Comparison of ENCODE assay signal across 8 cellular contexts in the genomic region with DNA sequence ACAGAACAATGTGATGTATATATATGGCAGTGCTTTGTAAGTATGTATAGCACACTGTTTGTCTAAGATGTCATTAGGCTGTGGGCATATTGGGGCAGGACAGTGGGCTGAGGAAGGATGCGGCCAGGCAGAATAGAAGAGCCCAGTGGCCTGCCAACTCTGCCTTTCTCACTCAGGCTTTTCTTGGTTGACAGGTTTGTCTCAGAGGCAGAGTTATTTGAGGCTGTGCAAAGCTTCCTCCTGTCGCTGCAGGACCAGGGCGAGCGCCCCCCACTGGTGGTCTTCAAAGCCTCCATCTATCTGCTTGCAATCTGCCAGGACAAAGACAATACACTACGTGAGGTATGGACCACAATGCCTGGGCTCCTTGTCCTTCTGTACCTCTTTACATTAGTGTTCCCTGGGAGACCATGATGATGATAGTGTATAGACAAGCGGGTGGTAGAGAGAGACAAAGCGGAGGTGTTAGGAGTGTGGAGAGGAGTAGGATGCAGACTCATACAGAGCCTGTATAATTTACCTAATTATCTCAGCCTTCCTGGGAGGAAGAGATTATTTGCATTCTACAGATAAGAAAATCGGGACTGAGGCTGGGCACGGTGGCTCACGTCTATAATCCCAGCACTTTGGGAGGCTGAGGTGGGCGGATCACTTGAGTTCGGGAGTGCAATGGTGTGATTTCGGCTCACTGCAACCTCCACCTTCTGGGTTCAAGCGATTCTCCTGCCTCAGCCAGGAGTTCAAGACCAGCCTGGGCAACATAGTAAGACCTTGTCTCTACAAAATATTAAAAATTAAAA. TPM values are rescaled to one million over a fixed set of nuclear protein-coding genes. Genes with fewer than 3 reads are reported as not detected.
A peak's percentile ranks its signal among the peaks of the same experiment; 100 is the strongest.
DNase-seq lines count a peak whose midpoint lies in the region; ATAC-seq, FAIRE-seq and TF ChIP-seq lines count a peak whose summit lies in the region.

No MANE protein-coding gene starts in this region.

- peak overlapping the region; percentile 6 for H2AFZ ChIP-seq in HCT116 (ENCODE audit: low read depth, low read length, poor library complexity, severe bottlenecking)

- no peak overlapping the region for H3K4me2 ChIP-seq in HCT116 (ENCODE audit: low read length)

- H3K4me3 ChIP-seq in BE2C (ENCODE audit: low read depth, low read length) = no peak overlapping the region
- H3K4me3 ChIP-seq in HCT116 (replicated peaks in 1 of 2; ENCODE audit: low read depth in 1 of 2, low read length in 2 of 2) = no peak overlapping the region

- RAD21 ChIA-PET in HCT116 (lab: Charles Lee; ENCODE audit: low non-redundant PET in 1 of 2, low total read pairs in 2 of 2, uncharacterized antibody in 2 of 2, unreplicated experiment in 2 of 2) = no interaction called here

- H3K4me1 ChIP-seq in BE2C (no peaks in the 10 kb centered on the region), HCT116 (ENCODE audit: control insufficient read depth in 1 of 2, insufficient read depth in 2 of 2, low read length in 2 of 2) (peaks cover 0 to under 1% of the 10 kb centered on the region in 2 experiments; a peak in 1 of 4 replicates)

- CTCF ChIA-PET in HCT116 (lab: Charles Lee) = interaction anchor here (0.6 to 1.4 kb wide), 10 partner anchors 10 to 65 kb away, joined by 3 to 13 read pairs (median 3); a partner anchor contains a TSS

- DNase-seq in BE2C (peak; percentile 46), HCT116 (ENCODE audit: low read depth, low spot score) (peak; percentile 28), SKM-1 treated with dmso at 0.1 percent for 144 hours (lab: John Stamatoyannopoulos, UW; ENCODE audit: unreplicated experiment) (peak; percentile 53), epithelial cell of prostate (ENCODE audit: low read depth, low spot score) (peak; percentile 53), frontal cortex (ENCODE audit: low spot score in 2 of 2) (no peak), HPDE6-E6E7 (ENCODE audit: extremely low spot score) (no peak)
- DNase-seq in stimulated activated CD4-positive, alpha-beta T cell treated with anti-CD3 and anti-CD28 coated beads, Interleukin-15, amount 100 ng/mL, for 24 hours = peak; percentile 52

- no peak overlapping the region for H3K9ac ChIP-seq in HCT116 (ENCODE audit: low read length)

- H3K9me3 ChIP-seq in BE2C = no peaks in the 10 kb centered on the region
- H3K9me3 ChIP-seq in HCT116 (ENCODE audit: control insufficient read depth in 1 of 2, insufficient read depth in 1 of 2, low read depth in 1 of 2, low read length in 2 of 2) = no peaks in the 10 kb centered on the region

- no peaks in the 10 kb centered on the region for H4K20me1 ChIP-seq in HCT116 (ENCODE audit: insufficient read depth)

- H3K79me2 ChIP-seq in HCT116 (ENCODE audit: insufficient read depth, low read length) = no peaks in the 10 kb centered on the region

- BruUV-seq in HCT116 (replicated peaks; lab: Mats Ljungman, UMichigan) = no TSS peak

- FAIRE-seq in frontal cortex (lab: Jason Lieb, UNC) = no peak

- H3K27ac ChIP-seq in HCT116 (ENCODE audit: low read depth, low read length) (no peak overlapping the region), epithelial cell of prostate (no peak overlapping the region)

- no peaks in the 10 kb centered on the region for H3K36me3 ChIP-seq in BE2C
- H3K36me3 ChIP-seq in HCT116 (ENCODE audit: control insufficient read depth in 1 of 2, insufficient read depth in 2 of 2, low read length in 2 of 2) = no peaks in the 10 kb centered on the region

- TF ChIP-seq CTCF in BE2C (IDR thresholded peaks at IDR 0.05; ENCODE audit: low read depth, low read length) = peak; percentile 54
- TF ChIP-seq CTCF in HCT116 (IDR thresholded peaks at IDR 0.05 in 2 of 3, conservative IDR thresholded peaks at IDR 0.05 in 1 of 3; ENCODE audit: borderline replicate concordance in 1 of 3, insufficient read depth in 1 of 3, low read depth in 2 of 3, low read length in 2 of 3) = peak; percentile 29 to 80 (median 78); a peak in 5 of 6 replicates

- ATAC-seq in HCT116 (peak; percentile 89), GM19463 (IDR thresholded peaks at IDR 0.05; ENCODE audit: unreplicated experiment) (no peak)

- intact Hi-C loops in HCT116 (cut with micrococcal nuclease) = no loop called here

- POLR2A ChIA-PET in HCT116 (lab: Charles Lee) = interaction anchor here (0.7 kb wide), 1 partner anchor 19 kb away, joined by 3 read pairs; no protein-coding TSS in a partner anchor

- H3K27me3 ChIP-seq in BE2C = no peaks in the 10 kb centered on the region
- H3K27me3 ChIP-seq in HCT116 (ENCODE audit: insufficient read depth, low read length) = no peaks in the 10 kb centered on the region

- TF ChIP-seq POLR2A in HCT116 (IDR thresholded peaks at IDR 0.05; ENCODE audit: borderline replicate concordance, extremely low read depth, insufficient read depth, insufficient read length) = no peak

- H3K9me2 ChIP-seq in HCT116 (ENCODE audit: insufficient read depth) = no peaks in the 10 kb centered on the region

- peak; percentile 36; the same call in 1 of the 2 replicates for TF ChIP-seq RAD21 in HCT116 (IDR thresholded peaks at IDR 0.05; ENCODE audit: low read depth)

TF ChIP-seq in HCT116, 20 proteins besides CTCF, POLR2A, EP300 and RAD21:
- TF ChIP-seq TCF7L2 (IDR thresholded peaks at IDR 0.05; ENCODE audit: borderline replicate concordance, extremely low read depth, insufficient read depth, insufficient read length) (no peak), SIN3A (IDR thresholded peaks at IDR 0.05; ENCODE audit: low read depth) (no peak), ELF1 (IDR thresholded peaks at IDR 0.05; ENCODE audit: borderline replicate concordance, low read depth) (no peak), CEBPB (IDR thresholded peaks at IDR 0.05; ENCODE audit: low read depth) (no peak), YY1 (IDR thresholded peaks at IDR 0.05; ENCODE audit: extremely low read depth, insufficient replicate concordance, low read depth, low read length) (no peak), EGR1 (IDR thresholded peaks at IDR 0.05; ENCODE audit: low read depth) (no peak), ZFX (IDR thresholded peaks at IDR 0.05) (no peak), FOSL1 (IDR thresholded peaks at IDR 0.05; ENCODE audit: low read depth) (no peak)
- TF ChIP-seq, protein P1, sequence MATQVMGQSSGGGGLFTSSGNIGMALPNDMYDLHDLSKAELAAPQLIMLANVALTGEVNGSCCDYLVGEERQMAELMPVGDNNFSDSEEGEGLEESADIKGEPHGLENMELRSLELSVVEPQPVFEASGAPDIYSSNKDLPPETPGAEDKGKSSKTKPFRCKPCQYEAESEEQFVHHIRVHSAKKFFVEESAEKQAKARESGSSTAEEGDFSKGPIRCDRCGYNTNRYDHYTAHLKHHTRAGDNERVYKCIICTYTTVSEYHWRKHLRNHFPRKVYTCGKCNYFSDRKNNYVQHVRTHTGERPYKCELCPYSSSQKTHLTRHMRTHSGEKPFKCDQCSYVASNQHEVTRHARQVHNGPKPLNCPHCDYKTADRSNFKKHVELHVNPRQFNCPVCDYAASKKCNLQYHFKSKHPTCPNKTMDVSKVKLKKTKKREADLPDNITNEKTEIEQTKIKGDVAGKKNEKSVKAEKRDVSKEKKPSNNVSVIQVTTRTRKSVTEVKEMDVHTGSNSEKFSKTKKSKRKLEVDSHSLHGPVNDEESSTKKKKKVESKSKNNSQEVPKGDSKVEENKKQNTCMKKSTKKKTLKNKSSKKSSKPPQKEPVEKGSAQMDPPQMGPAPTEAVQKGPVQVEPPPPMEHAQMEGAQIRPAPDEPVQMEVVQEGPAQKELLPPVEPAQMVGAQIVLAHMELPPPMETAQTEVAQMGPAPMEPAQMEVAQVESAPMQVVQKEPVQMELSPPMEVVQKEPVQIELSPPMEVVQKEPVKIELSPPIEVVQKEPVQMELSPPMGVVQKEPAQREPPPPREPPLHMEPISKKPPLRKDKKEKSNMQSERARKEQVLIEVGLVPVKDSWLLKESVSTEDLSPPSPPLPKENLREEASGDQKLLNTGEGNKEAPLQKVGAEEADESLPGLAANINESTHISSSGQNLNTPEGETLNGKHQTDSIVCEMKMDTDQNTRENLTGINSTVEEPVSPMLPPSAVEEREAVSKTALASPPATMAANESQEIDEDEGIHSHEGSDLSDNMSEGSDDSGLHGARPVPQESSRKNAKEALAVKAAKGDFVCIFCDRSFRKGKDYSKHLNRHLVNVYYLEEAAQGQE (IDR thresholded peaks at IDR 0.05; ENCODE audit: low read depth) = no peak

RNA-seq across cellular contexts. Expression of a gene that starts 37.3 kb away (rescaled TPM):
- 4.3 TPM for polyA plus RNA-seq in BE2C (2012; ENCODE audit: insufficient read depth, insufficient read length, low read depth)
- total RNA-seq in HCT116 (2021; ENCODE audit: unreplicated experiment) (15.8 TPM), frontal cortex (14.3 TPM)
- polyA plus RNA-seq in HCT116 (2012) = 5.0 and 5.7 TPM in 2 replicates

Comparison
In these comparisons a context has a peak if more than half of its experiments do, and no peak if none do; other contexts are left out.
1. DNase-seq: peak in BE2C (single experiment), HCT116 (single experiment), SKM-1 treated with dmso at 0.1 percent for 144 hours (single experiment), epithelial cell of prostate (single experiment) and stimulated activated CD4-positive, alpha-beta T cell treated with anti-CD3 and anti-CD28 coated beads, Interleukin-15, amount 100 ng/mL, for 24 hours (single experiment); none in frontal cortex (0 of 2) and HPDE6-E6E7 (single experiment).